Comparison of ENCODE assay signal across 13 cellular contexts in the genomic region with DNA sequence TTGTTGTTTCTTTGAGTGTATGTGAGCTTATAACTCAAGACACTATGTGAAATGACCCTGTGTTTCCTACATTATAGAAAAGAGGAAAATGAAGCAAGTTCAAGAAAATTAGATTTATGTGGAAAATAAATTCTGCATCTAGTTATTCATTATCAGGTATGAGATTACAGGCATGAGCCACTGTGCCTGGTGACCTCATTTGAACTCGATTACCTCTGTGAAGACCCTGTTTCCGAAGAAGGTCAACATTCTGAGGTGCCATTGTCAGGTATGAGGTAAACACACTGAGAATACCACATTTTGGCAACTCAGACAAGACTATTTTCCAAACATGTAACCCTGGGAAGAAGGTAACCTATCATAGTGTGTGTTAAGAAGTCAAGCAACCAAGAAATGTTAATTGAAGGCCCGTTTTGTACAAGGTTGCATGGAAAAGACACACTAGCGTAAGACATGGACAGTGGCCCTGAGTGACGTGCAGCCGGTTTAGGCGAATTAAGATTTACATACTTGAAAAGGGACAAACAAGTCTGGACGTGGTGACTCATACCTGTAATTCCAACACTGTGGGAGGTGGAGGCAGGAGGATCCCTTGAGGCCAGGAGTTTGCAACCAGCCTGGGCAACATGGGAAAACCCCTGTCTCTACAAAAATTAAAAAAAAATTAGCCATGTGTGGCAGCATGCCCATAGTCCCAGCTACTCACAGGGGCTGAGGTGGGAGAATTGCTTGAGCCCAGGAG.
A peak's percentile ranks its signal among the peaks of the same experiment; 100 is the strongest.
DNase-seq lines count a peak whose midpoint lies in the region; ATAC-seq, FAIRE-seq and TF ChIP-seq lines count a peak whose summit lies in the region.
"Had no signal": no experiment of that assay in that cellular context is flagged by ENCODE, and none has a peak within 500 bp of the region (broad histone marks: within the 10 kb centered on the region; RNA-seq: fewer than 3 reads in every experiment).

No MANE protein-coding gene starts in this region.

- no peak for FAIRE-seq in A549 (lab: Jason Lieb, UNC)
- FAIRE-seq: endothelial cell of umbilical vein had no signal

- H3K4me1 Mint-ChIP-seq in WTC11 = peaks cover 74% of the 10 kb centered on the region

- 17% methylated on average over 8 of the region's 8 CpGs for WGBS in A549 (ENCODE audit: missing lambda C conversion rate)
- WGBS in heart right ventricle, 2 donors = 94% methylated on average over 8 of the region's 8 CpGs

- H3K9me3 ChIP-seq in A549 = no peaks in the 10 kb centered on the region
- peaks cover 0 to 12% (median 0%) of the 10 kb centered on the region in 11 donors for H3K9me3 ChIP-seq in heart right ventricle
- H3K9me3 ChIP-seq: Peyer's patch had no signal

- DNase-seq in A549 (ENCODE audit: low read depth in 1 of 2, low spot score in 1 of 2) (peak in 1 of 2 experiments; percentile 68), H4 (ENCODE audit: low spot score) (peak; percentile 15), WTC11 (ENCODE audit: low spot score) (no peak), kidney glomerular epithelial cell (lab: John Stamatoyannopoulos, UW) (peak; percentile 59), NCI-H1417 treated with DMSO at 0.1 percent for 48 hours (lab: John Stamatoyannopoulos, UW) (no peak), heart right ventricle (no peak)
- DNase-seq in stimulated activated CD4-positive, alpha-beta T cell treated with anti-CD3 and anti-CD28 coated beads, Interleukin-2, amount 100 ng/mL, for 48 hours = no peak
- DNase-seq: activated CD4-positive, alpha-beta T cell treated with anti-CD3 and anti-CD28 coated beads for 48 hours; activated naive CD8-positive, alpha-beta T cell treated with anti-CD3 and anti-CD28 coated beads for 36 hours; NCI-H187 had no signal

- H3K36me3 Mint-ChIP-seq in WTC11 = peaks cover 3% of the 10 kb centered on the region
- H3K36me3 Mint-ChIP-seq: activated naive CD8-positive, alpha-beta T cell treated with anti-CD3 and anti-CD28 coated beads for 36 hours had no signal

- peaks cover 52% of the 10 kb centered on the region for H3K4me1 ChIP-seq in A549
- H3K4me1 ChIP-seq in heart right ventricle = no peaks in the 10 kb centered on the region

- no peak for TF ChIP-seq EP300 in A549 (IDR thresholded peaks at IDR 0.05)

- H3K4me3 Mint-ChIP-seq in WTC11 = no peak overlapping the region
- H3K4me3 Mint-ChIP-seq: activated naive CD8-positive, alpha-beta T cell treated with anti-CD3 and anti-CD28 coated beads for 36 hours had no signal

- H3K4me3 ChIP-seq in A549 = 0 out of 3 replicates have a peak overlapping the region, but pooled peaks have one; percentile 13
- H3K4me3 ChIP-seq in heart right ventricle = no peak overlapping the region
- H3K4me3 ChIP-seq: Peyer's patch had no signal

- no peaks in the 10 kb centered on the region for H3K27me3 ChIP-seq in heart right ventricle
- H3K27me3 ChIP-seq: Peyer's patch had no signal

- no peak for TF ChIP-seq RAD21 in A549 (conservative IDR thresholded peaks at IDR 0.05 in 1 of 2, IDR thresholded peaks at IDR 0.05 in 1 of 2)

- H3K36me3 ChIP-seq in heart right ventricle = no peaks in the 10 kb centered on the region
- H3K36me3 ChIP-seq: Peyer's patch had no signal

- POLR2A ChIA-PET in A549 (lab: Yijun Ruan, JAX) (no interaction called here), WTC11 (lab: Charles Lee) (interaction anchor here (0.6 kb wide), 1 partner anchor 36 kb away, joined by 3 read pairs; no protein-coding TSS in a partner anchor)

- H3K27me3 Mint-ChIP-seq in WTC11 (ENCODE audit: low read depth) = no peaks in the 10 kb centered on the region
- H3K27me3 Mint-ChIP-seq: activated naive CD8-positive, alpha-beta T cell treated with anti-CD3 and anti-CD28 coated beads for 36 hours had no signal

- H3K27ac ChIP-seq in A549 = peak overlapping the region; percentile 58 to 60; a peak in 5 of 6 replicates
- no peak overlapping the region for H3K27ac ChIP-seq in heart right ventricle

- CTCF ChIA-PET in A549 (lab: Yijun Ruan, JAX) = no interaction called here
- CTCF ChIA-PET in WTC11 (lab: Charles Lee) = interaction anchor here (4.9 kb wide), 1 partner anchor 36 kb away, joined by 19 read pairs; no protein-coding TSS in a partner anchor

- H3K4me2 ChIP-seq in A549 = peak overlapping the region; percentile 72

- intact Hi-C loops in heart right ventricle (cut with DNase I) = loop anchor here in 3 of 10 donors (5.0 to 10.0 kb wide), 3 partner anchors 38 to 96 kb away; no protein-coding TSS in a partner anchor

- peak overlapping the region; percentile 70 for H3K27ac Mint-ChIP-seq in WTC11
- H3K27ac Mint-ChIP-seq: activated naive CD8-positive, alpha-beta T cell treated with anti-CD3 and anti-CD28 coated beads for 36 hours had no signal

- ATAC-seq in A549 (peak in 1 of 2 experiments; percentile 54; a peak in 3 of 6 replicates), WTC11 (no peak), heart right ventricle (no peak), HG03520 (IDR thresholded peaks at IDR 0.05; ENCODE audit: unreplicated experiment) (no peak)

- no peak for TF ChIP-seq POLR2A in A549 (IDR thresholded peaks at IDR 0.05; ENCODE audit: low read length)

- H3K9me3 Mint-ChIP-seq in WTC11 = peaks cover 5% of the 10 kb centered on the region; the same call in 1 of the 2 replicates

- no peak for TF ChIP-seq CTCF in A549 (IDR thresholded peaks at IDR 0.05)
- no peak for TF ChIP-seq CTCF in WTC11 (IDR thresholded peaks at IDR 0.05)
- TF ChIP-seq CTCF in heart right ventricle (IDR thresholded peaks at IDR 0.05) = no peak

TF ChIP-seq in A549, 52 proteins besides CTCF, POLR2A, EP300 and RAD21:
- TF ChIP-seq GATA3 (IDR thresholded peaks at IDR 0.05; ENCODE audit: borderline replicate concordance) (no peak), CEBPB (IDR thresholded peaks at IDR 0.05) (no peak), FOSL2 (IDR thresholded peaks at IDR 0.05) (no peak), FOSL2 (CRISPR knock-in tag; IDR thresholded peaks at IDR 0.05) (peak; percentile 82)
- TF ChIP-seq, protein P1, sequence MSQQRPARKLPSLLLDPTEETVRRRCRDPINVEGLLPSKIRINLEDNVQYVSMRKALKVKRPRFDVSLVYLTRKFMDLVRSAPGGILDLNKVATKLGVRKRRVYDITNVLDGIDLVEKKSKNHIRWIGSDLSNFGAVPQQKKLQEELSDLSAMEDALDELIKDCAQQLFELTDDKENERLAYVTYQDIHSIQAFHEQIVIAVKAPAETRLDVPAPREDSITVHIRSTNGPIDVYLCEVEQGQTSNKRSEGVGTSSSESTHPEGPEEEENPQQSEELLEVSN (IDR thresholded peaks at IDR 0.05; ENCODE audit: borderline replicate concordance, low read depth) = no peak
- TF ChIP-seq, protein P2, sequence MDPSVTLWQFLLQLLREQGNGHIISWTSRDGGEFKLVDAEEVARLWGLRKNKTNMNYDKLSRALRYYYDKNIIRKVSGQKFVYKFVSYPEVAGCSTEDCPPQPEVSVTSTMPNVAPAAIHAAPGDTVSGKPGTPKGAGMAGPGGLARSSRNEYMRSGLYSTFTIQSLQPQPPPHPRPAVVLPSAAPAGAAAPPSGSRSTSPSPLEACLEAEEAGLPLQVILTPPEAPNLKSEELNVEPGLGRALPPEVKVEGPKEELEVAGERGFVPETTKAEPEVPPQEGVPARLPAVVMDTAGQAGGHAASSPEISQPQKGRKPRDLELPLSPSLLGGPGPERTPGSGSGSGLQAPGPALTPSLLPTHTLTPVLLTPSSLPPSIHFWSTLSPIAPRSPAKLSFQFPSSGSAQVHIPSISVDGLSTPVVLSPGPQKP (IDR thresholded peaks at IDR 0.05; ENCODE audit: low read depth, low read length) = no peak

TF ChIP-seq in WTC11, 78 proteins besides CTCF, POLR2A, EP300 and RAD21 (continues in another document):
- TF ChIP-seq, protein P3, sequence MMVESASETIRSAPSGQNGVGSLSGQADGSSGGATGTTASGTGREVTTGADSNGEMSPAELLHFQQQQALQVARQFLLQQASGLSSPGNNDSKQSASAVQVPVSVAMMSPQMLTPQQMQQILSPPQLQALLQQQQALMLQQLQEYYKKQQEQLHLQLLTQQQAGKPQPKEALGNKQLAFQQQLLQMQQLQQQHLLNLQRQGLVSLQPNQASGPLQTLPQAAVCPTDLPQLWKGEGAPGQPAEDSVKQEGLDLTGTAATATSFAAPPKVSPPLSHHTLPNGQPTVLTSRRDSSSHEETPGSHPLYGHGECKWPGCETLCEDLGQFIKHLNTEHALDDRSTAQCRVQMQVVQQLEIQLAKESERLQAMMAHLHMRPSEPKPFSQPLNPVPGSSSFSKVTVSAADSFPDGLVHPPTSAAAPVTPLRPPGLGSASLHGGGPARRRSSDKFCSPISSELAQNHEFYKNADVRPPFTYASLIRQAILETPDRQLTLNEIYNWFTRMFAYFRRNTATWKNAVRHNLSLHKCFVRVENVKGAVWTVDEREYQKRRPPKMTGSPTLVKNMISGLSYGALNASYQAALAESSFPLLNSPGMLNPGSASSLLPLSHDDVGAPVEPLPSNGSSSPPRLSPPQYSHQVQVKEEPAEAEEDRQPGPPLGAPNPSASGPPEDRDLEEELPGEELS (CRISPR knock-in tag; IDR thresholded peaks at IDR 0.05) = no peak
- TF ChIP-seq, protein P4, sequence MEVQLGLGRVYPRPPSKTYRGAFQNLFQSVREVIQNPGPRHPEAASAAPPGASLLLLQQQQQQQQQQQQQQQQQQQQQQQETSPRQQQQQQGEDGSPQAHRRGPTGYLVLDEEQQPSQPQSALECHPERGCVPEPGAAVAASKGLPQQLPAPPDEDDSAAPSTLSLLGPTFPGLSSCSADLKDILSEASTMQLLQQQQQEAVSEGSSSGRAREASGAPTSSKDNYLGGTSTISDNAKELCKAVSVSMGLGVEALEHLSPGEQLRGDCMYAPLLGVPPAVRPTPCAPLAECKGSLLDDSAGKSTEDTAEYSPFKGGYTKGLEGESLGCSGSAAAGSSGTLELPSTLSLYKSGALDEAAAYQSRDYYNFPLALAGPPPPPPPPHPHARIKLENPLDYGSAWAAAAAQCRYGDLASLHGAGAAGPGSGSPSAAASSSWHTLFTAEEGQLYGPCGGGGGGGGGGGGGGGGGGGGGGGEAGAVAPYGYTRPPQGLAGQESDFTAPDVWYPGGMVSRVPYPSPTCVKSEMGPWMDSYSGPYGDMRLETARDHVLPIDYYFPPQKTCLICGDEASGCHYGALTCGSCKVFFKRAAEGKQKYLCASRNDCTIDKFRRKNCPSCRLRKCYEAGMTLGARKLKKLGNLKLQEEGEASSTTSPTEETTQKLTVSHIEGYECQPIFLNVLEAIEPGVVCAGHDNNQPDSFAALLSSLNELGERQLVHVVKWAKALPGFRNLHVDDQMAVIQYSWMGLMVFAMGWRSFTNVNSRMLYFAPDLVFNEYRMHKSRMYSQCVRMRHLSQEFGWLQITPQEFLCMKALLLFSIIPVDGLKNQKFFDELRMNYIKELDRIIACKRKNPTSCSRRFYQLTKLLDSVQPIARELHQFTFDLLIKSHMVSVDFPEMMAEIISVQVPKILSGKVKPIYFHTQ (CRISPR knock-in tag; IDR thresholded peaks at IDR 0.05) = no peak
- TF ChIP-seq, protein P5, sequence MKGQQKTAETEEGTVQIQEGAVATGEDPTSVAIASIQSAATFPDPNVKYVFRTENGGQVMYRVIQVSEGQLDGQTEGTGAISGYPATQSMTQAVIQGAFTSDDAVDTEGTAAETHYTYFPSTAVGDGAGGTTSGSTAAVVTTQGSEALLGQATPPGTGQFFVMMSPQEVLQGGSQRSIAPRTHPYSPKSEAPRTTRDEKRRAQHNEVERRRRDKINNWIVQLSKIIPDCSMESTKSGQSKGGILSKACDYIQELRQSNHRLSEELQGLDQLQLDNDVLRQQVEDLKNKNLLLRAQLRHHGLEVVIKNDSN (CRISPR knock-in tag; IDR thresholded peaks at IDR 0.05) = no peak

Comparison
In these comparisons a context has a peak if more than half of its experiments do, and no peak if none do; other contexts are left out.
1. DNase-seq: peak in H4 (single experiment) and kidney glomerular epithelial cell (single experiment); none in WTC11 (single experiment), NCI-H1417 treated with DMSO at 0.1 percent for 48 hours (single experiment), stimulated activated CD4-positive, alpha-beta T cell treated with anti-CD3 and anti-CD28 coated beads, Interleukin-2, amount 100 ng/mL, for 48 hours (0 of 2) and heart right ventricle (0 of 2).
2. H3K27ac ChIP-seq: peak in A549 (2 of 2); none in heart right ventricle (0 of 10).